Comparison of ENCODE assay signal across 9 cellular contexts in the genomic region with DNA sequence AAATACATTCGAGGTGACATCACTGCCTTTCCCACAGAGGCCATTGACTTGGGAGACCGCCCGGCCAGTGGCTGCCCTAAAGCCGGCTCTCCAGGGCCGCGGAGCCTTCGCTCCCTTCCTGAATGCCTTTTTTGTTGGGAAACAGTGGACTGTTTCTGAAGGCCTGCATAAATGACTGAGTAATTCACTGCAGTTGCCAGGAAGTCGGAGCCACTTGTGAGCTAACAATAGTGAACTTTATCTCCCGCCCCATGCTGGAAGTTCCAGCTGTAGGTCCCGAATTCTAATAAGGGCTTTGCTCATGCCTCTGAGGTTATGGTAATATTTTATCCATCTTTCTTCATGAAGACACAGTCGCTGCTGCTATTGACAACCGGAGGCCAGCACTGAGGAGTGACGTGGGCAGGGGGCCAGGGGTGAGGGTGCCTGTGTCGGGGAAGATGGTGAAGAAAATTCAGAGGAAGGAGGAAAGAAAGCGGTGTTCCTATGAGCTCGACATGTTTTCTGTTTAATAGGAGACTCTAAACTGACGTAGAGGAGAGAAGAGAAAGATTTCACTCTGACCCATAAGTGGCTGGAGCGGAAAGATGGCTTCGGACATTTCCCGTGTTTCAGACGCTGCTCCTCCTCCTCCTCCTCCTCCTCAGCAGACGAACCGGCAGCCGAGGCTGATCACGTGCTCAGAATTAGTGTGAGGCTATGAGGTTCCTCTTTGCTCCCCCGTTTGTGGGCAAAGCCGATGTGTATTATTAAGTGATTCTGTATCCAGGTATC.
DNase-seq lines count a peak whose midpoint lies in the region; ATAC-seq and TF ChIP-seq lines count a peak whose summit lies in the region.
"Had no signal": no experiment of that assay in that cellular context is flagged by ENCODE, and none has a peak within 500 bp of the region (broad histone marks: within the 10 kb centered on the region; RNA-seq: fewer than 3 reads in every experiment).

No MANE protein-coding gene starts in this region.

- H3K4me1 ChIP-seq in BLaER1: peaks cover 35% of the 10 kb centered on the region
- peaks cover 4 to 9% of the 10 kb centered on the region in 2 experiments for H3K4me1 ChIP-seq in trophoblast cell (ENCODE audit: control insufficient read depth in 1 of 2, insufficient read depth in 2 of 2, low read length in 2 of 2)

- no peak overlapping the region for H3K4ac ChIP-seq in trophoblast cell (ENCODE audit: low read depth, low read length)

- H3K14ac ChIP-seq in trophoblast cell (ENCODE audit: low read length): no peak overlapping the region

- no peak overlapping the region for H3K4me3 ChIP-seq in BLaER1
- H3K4me3 ChIP-seq in cardiac fibroblast (replicated peaks in 1 of 2; ENCODE audit: low read depth in 2 of 2, low read length in 2 of 2): peak overlapping the region in 1 of 2 donors; percentile 7
- no peak overlapping the region for H3K4me3 ChIP-seq in trophoblast cell (ENCODE audit: low read depth, low read length)

- peak overlapping the region; percentile 0 for H2BK120ac ChIP-seq in trophoblast cell (ENCODE audit: insufficient read depth, low read length, poor library complexity)

- H3K27me3 ChIP-seq in BLaER1 (no peaks in the 10 kb centered on the region), trophoblast cell (ENCODE audit: insufficient read depth, low read length) (no peaks in the 10 kb centered on the region)

- H4K91ac ChIP-seq in trophoblast cell (ENCODE audit: low read depth, low read length): peak overlapping the region; percentile 17

- ATAC-seq in HG03045 (IDR thresholded peaks at IDR 0.05; ENCODE audit: unreplicated experiment): no peak

- H3K27ac ChIP-seq in BLaER1 (no peak overlapping the region), trophoblast cell (ENCODE audit: low read depth, low read length) (peak overlapping the region; percentile 30)

- H4K12ac ChIP-seq in trophoblast cell (ENCODE audit: low read depth, low read length): no peak overlapping the region

- no peak overlapping the region for H3K18ac ChIP-seq in trophoblast cell (ENCODE audit: low read length)

- H3K36me3 ChIP-seq in BLaER1: no peaks in the 10 kb centered on the region
- H3K36me3 ChIP-seq in trophoblast cell (ENCODE audit: control insufficient read depth in 1 of 2, insufficient read depth in 2 of 2, low read length in 2 of 2): no peaks in the 10 kb centered on the region

- H3K4me2 ChIP-seq in BLaER1 (peak overlapping the region; percentile 55), trophoblast cell (ENCODE audit: low read length) (no peak overlapping the region)

- H3K9me3 ChIP-seq in BLaER1 (no peaks in the 10 kb centered on the region; the same call in none of the 2 replicates), trophoblast cell (ENCODE audit: insufficient read depth, low read depth, low read length) (no peaks in the 10 kb centered on the region)

- DNase-seq in cardiac fibroblast (ENCODE audit: low read depth in 2 of 2) (peak; percentile 88 to 94), iPS-NIHi7 (ENCODE audit: extremely low spot score) (peak; percentile 45), trophoblast cell (no peak), NCI-H2081 (lab: John Stamatoyannopoulos, UW) (no peak), NCI-H748 (lab: John Stamatoyannopoulos, UW; ENCODE audit: unreplicated experiment) (no peak)
- DNase-seq in activated CD4-positive, CD25-positive, alpha-beta regulatory T cell treated with anti-CD3 and anti-CD28 coated beads, Interleukin-2, amount 50 U/mL, for 72 hours: no peak
- DNase-seq: CD4-positive, alpha-beta T cell had no signal

- H3K9ac ChIP-seq in BLaER1 (no peak overlapping the region), trophoblast cell (ENCODE audit: low read length) (no peak overlapping the region)

- H3K79me1 ChIP-seq in trophoblast cell (ENCODE audit: low read length): peaks cover 2% of the 10 kb centered on the region

- no peak overlapping the region for H4K8ac ChIP-seq in trophoblast cell (ENCODE audit: low read depth, low read length)

- no CpG with 5 or more reads among the region's 27 CpGs for WGBS in trophoblast cell (ENCODE audit: extremely low coverage, insufficient coverage, insufficient read length)

- H2AFZ ChIP-seq in trophoblast cell (ENCODE audit: insufficient read depth, low read length, poor library complexity): no peak overlapping the region

- H3K23ac ChIP-seq in trophoblast cell (ENCODE audit: low read length): no peak overlapping the region

- H3K79me2 ChIP-seq in trophoblast cell (ENCODE audit: control insufficient read depth, insufficient read depth, low read length, poor library complexity): no peaks in the 10 kb centered on the region

- H2BK12ac ChIP-seq in trophoblast cell (ENCODE audit: low read length): peak overlapping the region; percentile 19

- no peak overlapping the region for H2BK5ac ChIP-seq in trophoblast cell (ENCODE audit: low read depth, low read length, poor library complexity)

- TF ChIP-seq CTCF in cardiac fibroblast (IDR thresholded peaks at IDR 0.05; ENCODE audit: low read depth, low read length): no peak

- no peak overlapping the region for H2AK5ac ChIP-seq in trophoblast cell (ENCODE audit: low read length)

- no peaks in the 10 kb centered on the region for H4K20me1 ChIP-seq in BLaER1

Comparison
In these comparisons a context has a peak if more than half of its experiments do, and no peak if none do; other contexts are left out.
1. DNase-seq: peak in cardiac fibroblast (2 of 2) and iPS-NIHi7 (single experiment); none in trophoblast cell (0 of 2), NCI-H2081 (0 of 2), NCI-H748 (single experiment) and activated CD4-positive, CD25-positive, alpha-beta regulatory T cell treated with anti-CD3 and anti-CD28 coated beads, Interleukin-2, amount 50 U/mL, for 72 hours (single experiment).